In the genomic region with DNA sequence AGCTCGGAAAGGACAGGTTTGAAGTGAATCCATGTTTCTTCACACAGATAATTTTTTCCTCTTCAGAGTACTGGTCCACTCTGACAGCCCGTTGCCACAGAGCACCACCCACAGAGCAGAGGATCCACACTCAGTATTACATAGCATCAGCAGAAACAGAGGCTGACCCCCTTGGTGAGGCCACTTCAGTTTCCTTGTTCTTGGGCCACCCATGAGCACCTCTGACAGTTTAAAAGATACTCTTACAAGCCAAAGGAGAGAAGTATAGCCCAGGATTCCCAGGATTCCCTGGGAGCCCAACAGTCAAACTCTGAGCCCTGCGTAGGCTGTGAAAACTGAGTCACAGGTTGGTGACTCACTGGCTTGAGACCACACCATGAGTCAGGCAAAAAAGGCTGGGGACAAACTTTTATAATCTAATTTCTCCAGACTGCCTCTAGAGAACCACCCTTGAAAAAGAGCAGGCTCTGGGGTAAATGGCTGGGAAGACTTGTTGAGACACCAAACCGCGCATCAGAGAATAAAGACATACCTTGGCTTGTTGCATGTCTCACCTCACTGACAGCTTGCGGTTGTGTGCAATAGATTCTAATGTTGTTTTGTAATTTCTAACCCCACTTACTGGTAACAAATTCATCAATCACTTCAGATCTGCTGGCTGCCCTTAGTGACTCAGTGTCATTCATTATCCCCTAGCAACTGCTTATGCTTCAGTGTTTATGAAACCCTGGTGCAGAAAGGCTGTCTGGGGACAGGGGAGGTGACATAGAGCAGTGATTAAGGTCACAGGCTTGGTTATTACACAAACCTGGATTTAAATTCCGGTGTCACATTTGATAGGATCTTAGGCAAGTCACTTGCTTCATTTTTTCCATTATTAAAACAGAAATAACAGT, we compare ENCODE assay signal across 8 cellular contexts.
DNase-seq lines count a peak whose midpoint lies in the region; ATAC-seq lines count a peak whose summit lies in the region.

No MANE protein-coding gene starts in this region.

- ATAC-seq in HG03520 (IDR thresholded peaks at IDR 0.05; ENCODE audit: unreplicated experiment) (peak; percentile 49), GM21825 (IDR thresholded peaks at IDR 0.05; ENCODE audit: unreplicated experiment) (no peak)

- peak; percentile 78 for DNase-seq in COLO829 (ENCODE audit: low spot score)
- peak; percentile 4 for DNase-seq in activated T-cell treated with anti-CD3 and anti-CD28 coated beads for 4 hours
- DNase-seq in foreskin melanocyte, result peak; percentile 86
- peak; percentile 18 for DNase-seq in stimulated activated CD4-positive, alpha-beta T cell treated with anti-CD3 and anti-CD28 coated beads, Interleukin-12 subunit alpha, Interleukin-12 subunit beta, amount 100 ng/mL, for 4 hours
- DNase-seq in NCI-H2227 treated with DMSO at 0.1 percent for 48 hours (lab: John Stamatoyannopoulos, UW), result no peak
- DNase-seq in NCI-H2107 (lab: John Stamatoyannopoulos, UW), result no peak

Comparison
In these comparisons a context has a peak if more than half of its experiments do, and no peak if none do; other contexts are left out.
1. DNase-seq: peak in COLO829 (single experiment), activated T-cell treated with anti-CD3 and anti-CD28 coated beads for 4 hours (single experiment), foreskin melanocyte (single experiment) and stimulated activated CD4-positive, alpha-beta T cell treated with anti-CD3 and anti-CD28 coated beads, Interleukin-12 subunit alpha, Interleukin-12 subunit beta, amount 100 ng/mL, for 4 hours (single experiment); none in NCI-H2227 treated with DMSO at 0.1 percent for 48 hours (single experiment) and NCI-H2107 (single experiment).